7 cellular contexts compared by ENCODE assay signal in the genomic region with DNA sequence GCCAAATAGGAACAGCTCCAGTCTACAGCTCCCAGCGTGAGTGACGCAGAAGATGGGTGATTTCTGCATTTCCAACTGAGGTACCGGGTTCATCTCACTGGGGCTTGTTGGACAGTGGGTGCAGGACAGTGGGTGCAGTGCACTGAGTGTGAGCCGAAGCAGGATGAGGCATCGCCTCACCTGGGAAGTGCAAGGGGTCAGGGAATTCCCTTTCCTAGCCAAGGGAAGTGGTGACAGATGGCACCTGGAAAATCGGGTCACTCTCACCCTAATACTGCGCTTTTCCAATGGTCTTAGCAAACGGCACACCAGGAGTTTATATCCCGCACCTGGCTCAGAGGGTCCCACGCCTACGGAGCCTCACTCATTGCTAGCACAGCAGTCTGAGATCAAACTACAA. TPM values are rescaled to one million over a fixed set of nuclear protein-coding genes. Genes with fewer than 3 reads are reported as not detected.
"Had no signal": no experiment of that assay in that cellular context is flagged by ENCODE, and none has a peak within 500 bp of the region (broad histone marks: within the 10 kb centered on the region; RNA-seq: fewer than 3 reads in every experiment).

No MANE protein-coding gene starts in this region.

RNA-seq across cellular contexts. Expression of a gene that starts 56.7 kb away (rescaled TPM):
- total RNA-seq: GM23248, GM23338, H1, H4, H7, H9, HFFc6 had no signal
- polyA plus RNA-seq: GM23248, GM23338, H1 had no signal
